In genomic region chr19:49442354-49442753, GRCh38 we compare ENCODE assay signal across 8 cellular contexts. TPM values are rescaled to one million over a fixed set of nuclear protein-coding genes. Genes with fewer than 3 reads are reported as not detected.
DNase-seq lines count a peak whose midpoint lies in the region; ATAC-seq and TF ChIP-seq lines count a peak whose summit lies in the region.

No MANE protein-coding gene starts in this region.

- no peaks in the 10 kb centered on the region for H3K36me3 Mint-ChIP-seq in activated naive CD8-positive, alpha-beta T cell
- peaks cover 7% of the 10 kb centered on the region for H3K36me3 Mint-ChIP-seq in memory B cell

- H3K36me3 ChIP-seq in HCT116 (ENCODE audit: control insufficient read depth in 1 of 2, insufficient read depth in 2 of 2, low read length in 2 of 2) = peaks cover 4 to 9% of the 10 kb centered on the region in 2 experiments; a peak in 2 of 4 replicates

- no peak overlapping the region for H3K27ac Mint-ChIP-seq in activated naive CD8-positive, alpha-beta T cell
- peak overlapping the region; percentile 56 for H3K27ac Mint-ChIP-seq in memory B cell

- peak overlapping the region; percentile 63 to 80; a peak in 3 of 4 replicates for H3K4me3 ChIP-seq in HCT116 (replicated peaks in 1 of 2; ENCODE audit: low read depth in 1 of 2, low read length in 2 of 2)

- peak overlapping the region; percentile 79 for H3K4me3 Mint-ChIP-seq in activated naive CD8-positive, alpha-beta T cell
- peak overlapping the region; percentile 86 for H3K4me3 Mint-ChIP-seq in memory B cell

- H3K27me3 ChIP-seq in HCT116 (ENCODE audit: insufficient read depth, low read length) = peaks cover 19% of the 10 kb centered on the region

- peak overlapping the region; percentile 92; the same call in 1 of the 2 replicates for H3K27ac ChIP-seq in HCT116 (ENCODE audit: low read depth, low read length)

- CTCF ChIA-PET in HCT116 (lab: Charles Lee) = interaction anchor here (0.6 to 1.5 kb wide), 12 partner anchors 10 to 478 kb away, joined by 3 to 15 read pairs (median 3); partner anchors contain the start of genes DKKL1, PIH1D1 and TEAD2

- H4K20me1 ChIP-seq in HCT116 (ENCODE audit: insufficient read depth) = no peaks in the 10 kb centered on the region

- H3K79me2 ChIP-seq in HCT116 (ENCODE audit: insufficient read depth, low read length) = no peaks in the 10 kb centered on the region

- H3K4me2 ChIP-seq in HCT116 (ENCODE audit: low read length) = peak overlapping the region; percentile 98

- H3K27me3 Mint-ChIP-seq in activated naive CD8-positive, alpha-beta T cell = peaks cover 42% of the 10 kb centered on the region
- H3K27me3 Mint-ChIP-seq in memory B cell = peaks cover 38% of the 10 kb centered on the region

- no TSS peak for BruUV-seq in HCT116 (replicated peaks; lab: Mats Ljungman, UMichigan)

- peaks cover 7 to 33% of the 10 kb centered on the region in 2 experiments; a peak in 3 of 4 replicates for H3K4me1 ChIP-seq in HCT116 (ENCODE audit: control insufficient read depth in 1 of 2, insufficient read depth in 2 of 2, low read length in 2 of 2)

- H3K9ac ChIP-seq in HCT116 (ENCODE audit: low read length) = peak overlapping the region; percentile 86

- DNase-seq in AG08395 (ENCODE audit: low spot score) (peak; percentile 50), HCT116 (ENCODE audit: low read depth, low spot score) (no peak), memory B cell (ENCODE audit: low spot score in 2 of 2) (no peak), GM03348 (ENCODE audit: low spot score) (no peak), GF-D8 (lab: John Stamatoyannopoulos, UW) (no peak)

- ATAC-seq in HCT116 (no peak), memory B cell (ENCODE audit: low read depth) (no peak), HG03139 (IDR thresholded peaks at IDR 0.05; ENCODE audit: unreplicated experiment) (no peak), HG03045 (IDR thresholded peaks at IDR 0.05; ENCODE audit: unreplicated experiment) (no peak)

- H3K4me1 Mint-ChIP-seq in activated naive CD8-positive, alpha-beta T cell (ENCODE audit: low read depth) = peaks cover 25% of the 10 kb centered on the region
- H3K4me1 Mint-ChIP-seq in memory B cell = peaks cover 34% of the 10 kb centered on the region

- H3K9me3 Mint-ChIP-seq in activated naive CD8-positive, alpha-beta T cell (ENCODE audit: low read depth) = no peaks in the 10 kb centered on the region
- H3K9me3 Mint-ChIP-seq in memory B cell = no peaks in the 10 kb centered on the region

- POLR2A ChIA-PET in HCT116 (lab: Charles Lee) = interaction anchor here (0.5 to 1.2 kb wide), 7 partner anchors 10 to 213 kb away, joined by 3 to 8 read pairs (median 4); partner anchors contain the start of genes ALDH16A1 and PIH1D1

- intact Hi-C loops in HCT116 (cut with micrococcal nuclease) = loop anchor here (2.0 kb wide), 1 partner anchor 218 kb away; no protein-coding TSS in a partner anchor

- peak overlapping the region; percentile 68 for H2AFZ ChIP-seq in HCT116 (ENCODE audit: low read depth, low read length, poor library complexity, severe bottlenecking)

- H3K9me2 ChIP-seq in HCT116 (ENCODE audit: insufficient read depth) = no peaks in the 10 kb centered on the region

- H3K9me3 ChIP-seq in HCT116 (ENCODE audit: control insufficient read depth in 1 of 2, insufficient read depth in 1 of 2, low read depth in 1 of 2, low read length in 2 of 2) = no peaks in the 10 kb centered on the region

- no peak for TF ChIP-seq POLR2A in HCT116 (IDR thresholded peaks at IDR 0.05; ENCODE audit: borderline replicate concordance, extremely low read depth, insufficient read depth, insufficient read length)

- RAD21 ChIA-PET in HCT116 (lab: Charles Lee; ENCODE audit: low non-redundant PET in 1 of 2, low total read pairs in 2 of 2, uncharacterized antibody in 2 of 2, unreplicated experiment in 2 of 2) = interaction anchor here (0.8 to 1.1 kb wide), 3 partner anchors 16 to 51 kb away, joined by 3 to 5 read pairs (median 5); no protein-coding TSS in a partner anchor

- TF ChIP-seq CTCF in HCT116 (IDR thresholded peaks at IDR 0.05 in 2 of 3, conservative IDR thresholded peaks at IDR 0.05 in 1 of 3; ENCODE audit: borderline replicate concordance in 1 of 3, insufficient read depth in 1 of 3, low read depth in 2 of 3, low read length in 2 of 3) = no peak

- no peak for TF ChIP-seq RAD21 in HCT116 (IDR thresholded peaks at IDR 0.05; ENCODE audit: low read depth)

TF ChIP-seq in HCT116, 20 proteins besides CTCF, POLR2A, EP300 and RAD21:
- TF ChIP-seq ZFX (IDR thresholded peaks at IDR 0.05) (no peak), SIN3A (IDR thresholded peaks at IDR 0.05; ENCODE audit: low read depth) (no peak), SRF (IDR thresholded peaks at IDR 0.05; ENCODE audit: low read depth) (no peak), MAX (IDR thresholded peaks at IDR 0.05) (no peak), CBX3 (IDR thresholded peaks at IDR 0.05; ENCODE audit: low read depth) (no peak), EZH2 (IDR thresholded peaks at IDR 0.05) (no peak), EGR1 (IDR thresholded peaks at IDR 0.05; ENCODE audit: low read depth) (no peak)

RNA-seq across cellular contexts. Expression of gene SLC17A7, which starts 1.0 kb away (rescaled TPM):
- 1.8 TPM for total RNA-seq in HCT116 (2021; ENCODE audit: unreplicated experiment)
- 2.0 and 2.4 TPM in 2 replicates for polyA plus RNA-seq in HCT116 (2012)

RNA-seq across cellular contexts. Expression of gene PIH1D1, which starts 9.3 kb away (rescaled TPM):
- 152 TPM for total RNA-seq in HCT116 (2021; ENCODE audit: unreplicated experiment)
- polyA plus RNA-seq in HCT116 (2012) = 165 and 183 TPM in 2 replicates

RNA-seq across cellular contexts. Expression of gene ALDH16A1, which starts 10.7 kb away (rescaled TPM):
- 22.8 TPM for total RNA-seq in HCT116 (2021; ENCODE audit: unreplicated experiment)
- 22.6 and 25.5 TPM in 2 replicates for polyA plus RNA-seq in HCT116 (2012)

RNA-seq across cellular contexts. Expression of gene GFY, which starts 17.2 kb away (rescaled TPM):
- total RNA-seq in HCT116 (2021; ENCODE audit: unreplicated experiment) = 2.6 TPM
- 3.9 and 4.9 TPM in 2 replicates for polyA plus RNA-seq in HCT116 (2012)

RNA-seq across cellular contexts. Expression of gene PTH2, which starts 19.1 kb away (rescaled TPM):
- total RNA-seq in HCT116 (2021; ENCODE audit: unreplicated experiment) = 9.5 TPM
- 2.8 and 4.4 TPM in 2 replicates for polyA plus RNA-seq in HCT116 (2012)
